Comparison of ENCODE assay signal across 1 cellular context in genomic region chr11:10397226-10397987, GRCh38.
TF ChIP-seq lines count a peak whose summit lies in the region.

No MANE protein-coding gene starts in this region.

TF ChIP-seq in IMR-90, 13 proteins besides CTCF, POLR2A, EP300 and RAD21:
- TF ChIP-seq CEBPB (IDR thresholded peaks at IDR 0.05; ENCODE audit: low read depth, low read length) (no peak), RCOR1 (IDR thresholded peaks at IDR 0.05; ENCODE audit: insufficient replicate concordance, low read length) (no peak), CHD1 (IDR thresholded peaks at IDR 0.05; ENCODE audit: low read depth, low read length) (no peak), MAFK (IDR thresholded peaks at IDR 0.05; ENCODE audit: low read depth, low read length) (no peak), BHLHE40 (IDR thresholded peaks at IDR 0.05; ENCODE audit: low read depth, low read length) (no peak), MXI1 (IDR thresholded peaks at IDR 0.05; ENCODE audit: borderline replicate concordance, low read depth, low read length) (no peak), MAZ (IDR thresholded peaks at IDR 0.05; ENCODE audit: borderline replicate concordance, low read depth, low read length) (no peak), FOS (IDR thresholded peaks at IDR 0.05; ENCODE audit: low read depth, low read length) (no peak), ELK1 (IDR thresholded peaks at IDR 0.05; ENCODE audit: borderline replicate concordance, low read depth, low read length) (no peak), SMC3 (IDR thresholded peaks at IDR 0.05; ENCODE audit: low read depth, low read length) (no peak)
TF ChIP-seq in IMR-90: peak in this region for 0.
